ENCODE assay signal across 17 cellular contexts in genomic region chr14:29905549-29905948, GRCh38. TPM values are rescaled to one million over a fixed set of nuclear protein-coding genes. Genes with fewer than 3 reads are reported as not detected.
"Had no signal": no experiment of that assay in that cellular context is flagged by ENCODE, and none has a peak within 500 bp of the region (broad histone marks: within the 10 kb centered on the region; RNA-seq: fewer than 3 reads in every experiment).

No MANE protein-coding gene starts in this region.

- H3K27me3 ChIP-seq: dorsolateral prefrontal cortex, ovary, testis, uterus had no signal

- H3K4me3 ChIP-seq: dorsolateral prefrontal cortex, ovary, skin epidermis, testis, uterus had no signal

- H3K4me1 Mint-ChIP-seq: activated CD8-positive, alpha-beta memory T cell treated with anti-CD3 and anti-CD28 coated beads, Interleukin-2, amount 10 ng/mL, durations not matched to agents 7 days and 5 days; neural crest cell; stimulated activated naive CD8-positive, alpha-beta T cell treated with anti-CD3 and anti-CD28 coated beads, Interleukin-15, amount 100 ng/mL, for 72 hours had no signal

- H3K4me3 Mint-ChIP-seq: activated CD8-positive, alpha-beta memory T cell treated with anti-CD3 and anti-CD28 coated beads, Interleukin-2, amount 10 ng/mL, durations not matched to agents 7 days and 5 days; activated naive CD8-positive, alpha-beta T cell; activated T-cell treated with anti-CD3 and anti-CD28 coated beads, Interleukin-2, amount 50 U/mL, for 24 hours; neural crest cell; stimulated activated naive CD8-positive, alpha-beta T cell treated with anti-CD3 and anti-CD28 coated beads, Interleukin-15, amount 100 ng/mL, for 72 hours had no signal

- ATAC-seq: activated CD8-positive, alpha-beta memory T cell treated with anti-CD3 and anti-CD28 coated beads, Interleukin-2, amount 10 ng/mL, durations not matched to agents 7 days and 5 days; esophagus mucosa; stimulated activated naive CD8-positive, alpha-beta T cell treated with anti-CD3 and anti-CD28 coated beads, Interleukin-15, amount 100 ng/mL, for 72 hours had no signal

- H3K9me3 ChIP-seq: ovary, testis, uterus had no signal

- H3K4me1 ChIP-seq: uterus had no signal

- H3K36me3 ChIP-seq: ovary, uterus had no signal

- DNase-seq: activated CD4-positive, alpha-beta T cell treated with anti-CD3 and anti-CD28 coated beads, Interleukin-2, amount 50 U/mL, for 4 hours; activated CD4-positive, CD25-positive, alpha-beta regulatory T cell treated with anti-CD3 and anti-CD28 coated beads, Interleukin-2, amount 50 U/mL, for 72 hours; activated CD8-positive, alpha-beta memory T cell treated with anti-CD3 and anti-CD28 coated beads, Interleukin-2, amount 10 ng/mL, durations not matched to agents 7 days and 5 days; activated effector memory CD4-positive, alpha-beta T cell treated with Interleukin-2 at 50 U/mL for 16 hours; activated T-cell treated with anti-CD3 and anti-CD28 coated beads, Interleukin-2, amount 50 U/mL, for 24 hours; dorsolateral prefrontal cortex; mesendoderm; ovary; stimulated activated CD4-positive, alpha-beta T cell treated with anti-CD3 and anti-CD28 coated beads, Interleukin-4, amount 100 ng/mL, for 4 hours; stimulated activated naive CD8-positive, alpha-beta T cell treated with anti-CD3 and anti-CD28 coated beads, Interleukin-15, amount 100 ng/mL, for 72 hours; uterus had no signal

- H3K36me3 Mint-ChIP-seq: activated CD8-positive, alpha-beta memory T cell treated with anti-CD3 and anti-CD28 coated beads, Interleukin-2, amount 10 ng/mL, durations not matched to agents 7 days and 5 days; activated naive CD8-positive, alpha-beta T cell had no signal

- H3K9me3 Mint-ChIP-seq: stimulated activated naive CD8-positive, alpha-beta T cell treated with anti-CD3 and anti-CD28 coated beads, Interleukin-15, amount 100 ng/mL, for 72 hours had no signal

- H3K27me3 Mint-ChIP-seq: activated CD8-positive, alpha-beta memory T cell treated with anti-CD3 and anti-CD28 coated beads, Interleukin-2, amount 10 ng/mL, durations not matched to agents 7 days and 5 days; activated naive CD8-positive, alpha-beta T cell; activated T-cell treated with anti-CD3 and anti-CD28 coated beads, Interleukin-2, amount 50 U/mL, for 24 hours; stimulated activated naive CD8-positive, alpha-beta T cell treated with anti-CD3 and anti-CD28 coated beads, Interleukin-15, amount 100 ng/mL, for 72 hours had no signal

- H3K27ac ChIP-seq: dorsolateral prefrontal cortex, ovary, skin epidermis, testis, uterus had no signal

- H3K27ac Mint-ChIP-seq: activated CD8-positive, alpha-beta memory T cell treated with anti-CD3 and anti-CD28 coated beads, Interleukin-2, amount 10 ng/mL, durations not matched to agents 7 days and 5 days; activated naive CD8-positive, alpha-beta T cell; activated T-cell treated with anti-CD3 and anti-CD28 coated beads, Interleukin-2, amount 50 U/mL, for 24 hours; stimulated activated naive CD8-positive, alpha-beta T cell treated with anti-CD3 and anti-CD28 coated beads, Interleukin-15, amount 100 ng/mL, for 72 hours had no signal

RNA-seq across cellular contexts. Expression of gene PRKD1, which starts 22.1 kb away (rescaled TPM):
- total RNA-seq: activated CD8-positive, alpha-beta memory T cell treated with anti-CD3 and anti-CD28 coated beads, Interleukin-2, amount 10 ng/mL, durations not matched to agents 7 days and 5 days; T-helper 2 cell treated with Interferon-gamma antibody and Interleukin-4, amounts not matched to agents 100 ng/mL and 5 ng/mL, for 36 hours had no signal
